ENCODE assay signal across 8 cellular contexts in the genomic region with DNA sequence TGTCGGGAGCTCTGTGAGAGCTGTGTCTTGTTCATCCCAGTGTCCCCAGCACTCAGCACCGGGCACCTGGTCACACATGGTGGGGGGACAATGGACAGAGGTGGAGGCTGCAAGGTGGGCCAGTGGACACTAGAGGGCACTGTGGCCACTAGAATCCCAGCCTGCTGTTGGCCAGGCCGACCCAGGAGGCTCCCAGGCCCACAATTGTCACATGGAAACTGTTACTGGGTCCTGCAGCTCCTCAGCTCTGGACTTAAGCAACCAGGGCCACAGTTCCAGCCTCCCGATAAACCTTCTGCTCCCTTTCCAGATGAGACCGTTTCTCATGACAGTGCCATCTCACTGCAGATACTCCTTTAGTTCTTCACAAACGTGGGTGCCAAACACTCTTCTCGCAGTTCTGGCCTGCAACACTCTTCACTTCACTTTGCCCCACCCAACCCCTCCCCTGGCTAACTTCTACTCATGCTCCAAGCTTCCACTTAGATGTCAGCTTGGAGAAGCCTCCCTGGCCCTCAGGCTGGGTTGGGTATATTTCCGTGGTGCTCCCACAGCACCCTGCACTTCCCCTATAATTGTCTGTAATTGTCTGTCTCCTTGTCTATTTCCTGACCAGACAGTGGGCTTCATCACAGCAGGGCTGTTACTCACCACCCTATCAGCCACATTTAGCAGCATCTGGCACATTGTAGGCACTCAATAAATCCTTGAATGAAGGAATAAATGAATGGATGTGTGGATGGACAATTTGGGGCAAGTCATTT. TPM values are rescaled to one million over a fixed set of nuclear protein-coding genes. Genes with fewer than 3 reads are reported as not detected.
DNase-seq lines count a peak whose midpoint lies in the region; ATAC-seq and TF ChIP-seq lines count a peak whose summit lies in the region.

No MANE protein-coding gene starts in this region.

- in situ Hi-C loops in gastrocnemius medialis (cut with MboI; ENCODE audit: low sequenced_read_pairs in 4 of 4): no loop called here

- TF ChIP-seq CTCF in ascending aorta (IDR thresholded peaks at IDR 0.05): peak; percentile 62 to 82 (median 78)
- peak; percentile 57 to 89 (median 84) for TF ChIP-seq CTCF in gastrocnemius medialis (IDR thresholded peaks at IDR 0.05 in 4 of 5, conservative IDR thresholded peaks at IDR 0.05 in 1 of 5)

- WGBS in right cardiac atrium: 17% methylated on average over 8 of the region's 8 CpGs

- DNase-seq in NCI-H446 (lab: John Stamatoyannopoulos, UW) (peak; percentile 6 to 47), NCI-H446 treated with DMSO at 0.1 percent for 48 hours (lab: John Stamatoyannopoulos, UW) (no peak), HuH-7 (ENCODE audit: low spot score) (peak; percentile 61), ascending aorta (ENCODE audit: low spot score in 2 of 2) (peak in 1 of 2 donors; percentile 71), right cardiac atrium (peak; percentile 61 to 82 (median 80)), gastrocnemius medialis (peak; percentile 44 to 72)

- intact Hi-C loops in ascending aorta (cut with DNase I): loop anchor here (5.0 kb wide), 1 partner anchor 47 kb away; no protein-coding TSS in a partner anchor
- intact Hi-C loops in right cardiac atrium (cut with DNase I): no loop called here
- intact Hi-C loops in gastrocnemius medialis (cut with DNase I; ENCODE audit: low total_unique reads): loop anchor here (2.0 to 5.0 kb wide), 3 partner anchors 36 to 213 kb away; no protein-coding TSS in a partner anchor

- TF ChIP-seq POLR2A in gastrocnemius medialis (IDR thresholded peaks at IDR 0.05): no peak

- H3K27me3 ChIP-seq in ascending aorta (no peaks in the 10 kb centered on the region), right cardiac atrium (ENCODE audit: control insufficient read depth, insufficient read depth) (no peaks in the 10 kb centered on the region), gastrocnemius medialis (no peaks in the 10 kb centered on the region)

- H3K9me3 ChIP-seq in ascending aorta: no peaks in the 10 kb centered on the region
- H3K9me3 ChIP-seq in right cardiac atrium (ENCODE audit: control insufficient read depth, low read length): no peaks in the 10 kb centered on the region
- H3K9me3 ChIP-seq in gastrocnemius medialis: no peaks in the 10 kb centered on the region

- H3K4me1 ChIP-seq in ascending aorta (peaks cover 4 to 17% of the 10 kb centered on the region in 2 donors), right cardiac atrium (ENCODE audit: control insufficient read depth, insufficient read depth, low read length) (peaks cover 2% of the 10 kb centered on the region), gastrocnemius medialis (peaks cover 64 to 68% of the 10 kb centered on the region in 2 donors)

- peak; percentile 23 for ATAC-seq in SK-N-SH treated with all-trans-retinoic acid at 6 μM for 48 hours
- peak; percentile 9 to 48 for ATAC-seq in right cardiac atrium
- peak; percentile 16 to 17 for ATAC-seq in gastrocnemius medialis
- no peak for ATAC-seq in GM18873 (IDR thresholded peaks at IDR 0.05; ENCODE audit: low FRiP score, unreplicated experiment)

- H3K36me3 ChIP-seq in ascending aorta: no peaks in the 10 kb centered on the region
- H3K36me3 ChIP-seq in gastrocnemius medialis: no peaks in the 10 kb centered on the region

- H3K4me3 ChIP-seq in ascending aorta: no peak overlapping the region
- no peak overlapping the region for H3K4me3 ChIP-seq in right cardiac atrium (ENCODE audit: low read length)
- no peak overlapping the region for H3K4me3 ChIP-seq in gastrocnemius medialis

- no peak overlapping the region for H3K27ac ChIP-seq in ascending aorta
- no peak overlapping the region for H3K27ac ChIP-seq in right cardiac atrium (ENCODE audit: low read length)
- peak overlapping the region; percentile 12 to 93 (median 88) for H3K27ac ChIP-seq in gastrocnemius medialis

TF ChIP-seq in SK-N-SH treated with all-trans-retinoic acid at 6 μM for 48 hours, 23 proteins besides CTCF, POLR2A, EP300 and RAD21:
- TF ChIP-seq PPARA (CRISPR knock-in tag; IDR thresholded peaks at IDR 0.05; ENCODE audit: borderline replicate concordance) (no peak), ZNF565 (CRISPR knock-in tag; conservative IDR thresholded peaks at IDR 0.05; ENCODE audit: low read depth) (no peak), TOX (CRISPR knock-in tag; IDR thresholded peaks at IDR 0.05; ENCODE audit: borderline replicate concordance) (no peak)
- TF ChIP-seq, protein P1, sequence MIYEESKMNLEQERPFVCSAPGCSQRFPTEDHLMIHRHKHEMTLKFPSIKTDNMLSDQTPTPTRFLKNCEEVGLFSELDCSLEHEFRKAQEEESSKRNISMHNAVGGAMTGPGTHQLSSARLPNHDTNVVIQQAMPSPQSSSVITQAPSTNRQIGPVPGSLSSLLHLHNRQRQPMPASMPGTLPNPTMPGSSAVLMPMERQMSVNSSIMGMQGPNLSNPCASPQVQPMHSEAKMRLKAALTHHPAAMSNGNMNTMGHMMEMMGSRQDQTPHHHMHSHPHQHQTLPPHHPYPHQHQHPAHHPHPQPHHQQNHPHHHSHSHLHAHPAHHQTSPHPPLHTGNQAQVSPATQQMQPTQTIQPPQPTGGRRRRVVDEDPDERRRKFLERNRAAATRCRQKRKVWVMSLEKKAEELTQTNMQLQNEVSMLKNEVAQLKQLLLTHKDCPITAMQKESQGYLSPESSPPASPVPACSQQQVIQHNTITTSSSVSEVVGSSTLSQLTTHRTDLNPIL (CRISPR knock-in tag; IDR thresholded peaks at IDR 0.05; ENCODE audit: low read depth): no peak

RNA-seq across cellular contexts. Expression of a gene that starts 3.5 kb away (rescaled TPM):
- total RNA-seq in ascending aorta (43.3 TPM), right cardiac atrium (10 to 100 TPM; 11.6 to 15.3 (median 14.6) TPM), gastrocnemius medialis (100 to 1,000 TPM in 1 of 4 donors, 10 to 100 TPM in 3; 59.2 to 127 (median 73.9) TPM)
- 15.1 TPM for polyA plus RNA-seq in right cardiac atrium

RNA-seq across cellular contexts. Expression of a gene that starts 59.9 kb away (rescaled TPM):
- total RNA-seq in ascending aorta (71.7 TPM), right cardiac atrium (10 to 100 TPM; 37.8 to 61.6 (median 47.7) TPM), gastrocnemius medialis (100 to 1,000 TPM; 143 to 210 (median 147) TPM)
- polyA plus RNA-seq in right cardiac atrium: 23.4 TPM

Comparison
In these comparisons a context has a peak if more than half of its experiments do, and no peak if none do; other contexts are left out.
1. H3K27ac ChIP-seq: peak in gastrocnemius medialis (4 of 4); none in ascending aorta (0 of 2) and right cardiac atrium (single experiment).
2. intact Hi-C loops: an anchor here in ascending aorta (5.0 kb wide) and gastrocnemius medialis (2.0 to 5.0 kb wide); none called in right cardiac atrium.